In the genomic region with DNA sequence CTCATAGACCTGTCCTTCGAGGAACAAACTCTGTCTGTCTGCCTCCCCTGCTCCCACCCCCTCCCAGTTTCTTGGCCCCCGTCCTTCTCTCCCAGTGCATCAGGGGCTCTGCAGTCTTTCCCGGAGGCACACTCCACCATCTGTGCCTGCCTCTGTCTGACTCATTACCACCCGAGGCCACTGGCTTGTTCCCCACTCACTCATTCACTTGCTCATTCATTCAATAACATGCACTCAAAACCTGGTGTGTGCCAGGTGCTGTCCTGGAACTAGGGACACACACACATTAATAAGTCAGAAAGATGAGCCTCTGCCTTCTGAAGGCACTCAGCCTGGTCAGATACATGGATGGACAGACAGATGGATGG, we compare ENCODE assay signal across 22 cellular contexts. TPM values are rescaled to one million over a fixed set of nuclear protein-coding genes. Genes with fewer than 3 reads are reported as not detected.
DNase-seq lines count a peak whose midpoint lies in the region; FAIRE-seq and TF ChIP-seq lines count a peak whose summit lies in the region.
"Had no signal": no experiment of that assay in that cellular context is flagged by ENCODE, and none has a peak within 500 bp of the region (broad histone marks: within the 10 kb centered on the region; RNA-seq: fewer than 3 reads in every experiment).

No MANE protein-coding gene starts in this region.

- H3K27ac ChIP-seq in neuronal stem cell (replicated peaks; ENCODE audit: low read length) = no peak overlapping the region
- H3K27ac ChIP-seq: cardiac muscle cell, parathyroid adenoma had no signal

- TF ChIP-seq CTCF in bronchial epithelial cell (IDR thresholded peaks at IDR 0.05; ENCODE audit: insufficient read depth, low read length, severe bottlenecking) = no peak

- FAIRE-seq in bronchial epithelial cell (lab: Jason Lieb, UNC) = no peak
- FAIRE-seq: kidney, TTC549 had no signal

- no peaks in the 10 kb centered on the region for H3K4me1 ChIP-seq in neuronal stem cell (ENCODE audit: control insufficient read depth in 2 of 2, insufficient read depth in 1 of 2, low read depth in 1 of 2, low read length in 2 of 2)

- no CpG with 5 or more reads among the region's 4 CpGs for WGBS in neuronal stem cell (ENCODE audit: extremely low coverage in 2 of 2, insufficient read length in 2 of 2, insufficient replicate concordance in 1 of 2), 2 donors

- no peak overlapping the region for H3K14ac ChIP-seq in neuronal stem cell (ENCODE audit: low read length)

- DNase-seq in DMS 273 (lab: John Stamatoyannopoulos, UW; ENCODE audit: unreplicated experiment) = peak; percentile 77
- DNase-seq in M059J (ENCODE audit: low read depth) = peak; percentile 61
- peak; percentile 26 for DNase-seq in bronchial epithelial cell (ENCODE audit: low read depth)
- no peak for DNase-seq in neuronal stem cell (ENCODE audit: low spot score)
- no peak for DNase-seq in NCI-H2029 treated with DMSO at 0.1 percent for 48 hours (lab: John Stamatoyannopoulos, UW)
- no peak for DNase-seq in DMS153 treated with DMSO at 0.1 percent for 48 hours (lab: John Stamatoyannopoulos, UW; ENCODE audit: unreplicated experiment)
- no peak for DNase-seq in AML-193 (lab: John Stamatoyannopoulos, UW)
- DNase-seq: activated CD4-positive, alpha-beta T cell treated with anti-CD3 and anti-CD28 coated beads for 36 hours; activated naive CD8-positive, alpha-beta T cell treated with anti-CD3 and anti-CD28 coated beads, Interleukin-2, amount 50 U/mL, for 24 hours; dermis blood vessel endothelial cell; foreskin melanocyte; kidney; NCI-H1417; NCI-H2171; NCI-H526 treated with DMSO at 0.1 percent for 48 hours; SW 1271 had no signal

- H3K23ac ChIP-seq in neuronal stem cell (ENCODE audit: low read depth, low read length, poor library complexity) = no peak overlapping the region

- H3K4me2 ChIP-seq in neuronal stem cell (ENCODE audit: insufficient read depth, low read length, poor library complexity, severe bottlenecking) = no peak overlapping the region

- no peak overlapping the region for H2BK120ac ChIP-seq in neuronal stem cell (ENCODE audit: low read depth, low read length)

- no peak overlapping the region for H2BK5ac ChIP-seq in neuronal stem cell (ENCODE audit: low read length)

- H4K8ac ChIP-seq in neuronal stem cell (ENCODE audit: low read depth, low read length) = no peak overlapping the region

- H4K91ac ChIP-seq in neuronal stem cell (ENCODE audit: low read depth, low read length, poor library complexity) = no peak overlapping the region

- H3K4ac ChIP-seq in neuronal stem cell (ENCODE audit: low read length) = no peak overlapping the region

- no peak overlapping the region for H3K4me3 ChIP-seq in bronchial epithelial cell (ENCODE audit: low read depth, low read length)
- no peak overlapping the region for H3K4me3 ChIP-seq in neuronal stem cell (ENCODE audit: low read length in 2 of 2)
- H3K4me3 ChIP-seq: cardiac muscle cell, lung had no signal

- H3K79me1 ChIP-seq in neuronal stem cell (ENCODE audit: low read depth, low read length) = no peaks in the 10 kb centered on the region

- no peak overlapping the region for H3K18ac ChIP-seq in neuronal stem cell (ENCODE audit: low read length)

- H3K36me3 ChIP-seq in bronchial epithelial cell (ENCODE audit: control insufficient read depth, insufficient read depth, low read length) = peaks cover 11% of the 10 kb centered on the region
- peaks cover 15 to 37% of the 10 kb centered on the region in 2 donors for H3K36me3 ChIP-seq in neuronal stem cell (replicated peaks in 1 of 2; ENCODE audit: control insufficient read depth in 2 of 2, insufficient read depth in 2 of 2, low read length in 2 of 2)
- H3K36me3 ChIP-seq: cardiac muscle cell had no signal

- H2BK12ac ChIP-seq in neuronal stem cell (ENCODE audit: low read length) = no peak overlapping the region

- H3K27me3 ChIP-seq in bronchial epithelial cell (ENCODE audit: control insufficient read depth, insufficient read depth, low read length) (no peaks in the 10 kb centered on the region), neuronal stem cell (ENCODE audit: control insufficient read depth in 3 of 3, insufficient read depth in 3 of 3, low read depth in 1 of 3, low read length in 3 of 3) (no peaks in the 10 kb centered on the region)
- H3K27me3 ChIP-seq: cardiac muscle cell had no signal

- peak overlapping the region; percentile 21 for H3K9ac ChIP-seq in neuronal stem cell (ENCODE audit: low read depth, low read length, poor library complexity)
- H3K9ac ChIP-seq: parathyroid adenoma had no signal

- no peak overlapping the region for H2AFZ ChIP-seq in neuronal stem cell (ENCODE audit: low read length)
- H2AFZ ChIP-seq: parathyroid adenoma had no signal

- H3K9me3 ChIP-seq in neuronal stem cell (replicated peaks in 1 of 2; ENCODE audit: control insufficient read depth in 2 of 2, insufficient read depth in 1 of 2, low read depth in 1 of 2, low read length in 2 of 2) = peaks cover 0 to 2% of the 10 kb centered on the region in 2 donors

- no peak overlapping the region for H2AK5ac ChIP-seq in neuronal stem cell (ENCODE audit: low read depth, low read length)

- no peak overlapping the region for H2BK15ac ChIP-seq in neuronal stem cell (ENCODE audit: low read length)

RNA-seq across cellular contexts. Expression of gene AMIGO3, which starts 12.4 kb away (rescaled TPM):
- total RNA-seq in M059J (2014; rRNA removed; shearing (Covaris generic)) = 5.5 TPM in 1 of 2 replicates, not detected in the other
- total RNA-seq in bronchial epithelial cell = not detected in 2 replicates
- polyA plus RNA-seq in neuronal stem cell (2013, experiment 1 of 2) = 1.0 TPM
- polyA plus RNA-seq in neuronal stem cell (2013, experiment 2 of 2) = 0.93 TPM
- total RNA-seq: kidney, Right ventricle myocardium inferior, sciatic nerve had no signal

RNA-seq across cellular contexts. Expression of gene GMPPB, which starts 16.7 kb away (rescaled TPM):
- total RNA-seq in M059J (2014; rRNA removed; shearing (Covaris generic)) = 20.4 and 39.4 TPM in 2 replicates
- 28.4 and 57.7 TPM in 2 replicates for total RNA-seq in bronchial epithelial cell
- polyA plus RNA-seq in neuronal stem cell (2013, experiment 1 of 2) = 7.4 TPM
- polyA plus RNA-seq in neuronal stem cell (2013, experiment 2 of 2) = 7.4 TPM

RNA-seq across cellular contexts. Expression of gene RNF123, which starts 17.7 kb away (rescaled TPM):
- total RNA-seq in M059J (2014; rRNA removed; shearing (Covaris generic)) = 6.9 and 13.7 TPM in 2 replicates
- total RNA-seq in bronchial epithelial cell = 17.6 and 21.5 TPM in 2 replicates
- 21.9 TPM for polyA plus RNA-seq in neuronal stem cell (2013, experiment 1 of 2)
- 20.9 TPM for polyA plus RNA-seq in neuronal stem cell (2013, experiment 2 of 2)

RNA-seq across cellular contexts. Expression of gene MST1, which starts 17.8 kb away (rescaled TPM):
- 0.59 TPM in 1 of 2 replicates, not detected in the other for total RNA-seq in M059J (2014; rRNA removed; shearing (Covaris generic))
- 4.7 and 7.6 TPM in 2 replicates for total RNA-seq in bronchial epithelial cell
- 10.4 TPM for polyA plus RNA-seq in neuronal stem cell (2013, experiment 1 of 2)
- polyA plus RNA-seq in neuronal stem cell (2013, experiment 2 of 2) = 11.3 TPM

RNA-seq across cellular contexts. Expression of gene APEH, which starts 32.9 kb away (rescaled TPM):
- total RNA-seq in M059J (2014; rRNA removed; shearing (Covaris generic)) = 60.4 and 88.6 TPM in 2 replicates
- total RNA-seq in bronchial epithelial cell = 156 and 163 TPM in 2 replicates
- 50.1 TPM for polyA plus RNA-seq in neuronal stem cell (2013, experiment 1 of 2)
- polyA plus RNA-seq in neuronal stem cell (2013, experiment 2 of 2) = 46.8 TPM

Comparison
In these comparisons a context has a peak if more than half of its experiments do, and no peak if none do; other contexts are left out.
1. DNase-seq: peak in DMS 273 (single experiment), M059J (single experiment) and bronchial epithelial cell (single experiment); none in neuronal stem cell (single experiment), NCI-H2029 treated with DMSO at 0.1 percent for 48 hours (single experiment), DMS153 treated with DMSO at 0.1 percent for 48 hours (single experiment) and AML-193 (0 of 2).